In genomic region chr18:3604626-3605408, GRCh38 we compare ENCODE assay signal across 1 cellular context.
TF ChIP-seq lines count a peak whose summit lies in the region.

No MANE protein-coding gene starts in this region.

TF ChIP-seq in HepG2, 621 proteins besides CTCF, POLR2A, EP300 and RAD21 (continued from another document and continues in another):
- no peak for TF ChIP-seq ZBTB39 (CRISPR knock-in tag; IDR thresholded peaks at IDR 0.05)
- no peak for TF ChIP-seq CAMTA2 (CRISPR knock-in tag; IDR thresholded peaks at IDR 0.05; ENCODE audit: borderline replicate concordance)
- TF ChIP-seq ZNF224 (CRISPR knock-in tag; IDR thresholded peaks at IDR 0.05), result no peak
- no peak for TF ChIP-seq KLF15 (CRISPR knock-in tag; IDR thresholded peaks at IDR 0.05; ENCODE audit: borderline replicate concordance)
- TF ChIP-seq HOXA9 (CRISPR knock-in tag; IDR thresholded peaks at IDR 0.05; ENCODE audit: borderline replicate concordance), result no peak
- TF ChIP-seq ZNF879 (CRISPR knock-in tag; IDR thresholded peaks at IDR 0.05), result no peak
- no peak for TF ChIP-seq PLSCR1 (CRISPR knock-in tag; IDR thresholded peaks at IDR 0.05; ENCODE audit: borderline replicate concordance)
- TF ChIP-seq ZNF616 (CRISPR knock-in tag; IDR thresholded peaks at IDR 0.05; ENCODE audit: low read depth), result no peak
- no peak for TF ChIP-seq LRRFIP1 (CRISPR knock-in tag; conservative IDR thresholded peaks at IDR 0.05)
- no peak for TF ChIP-seq IKZF4 (CRISPR knock-in tag; IDR thresholded peaks at IDR 0.05; ENCODE audit: borderline replicate concordance, low read depth, not compliant biosample characterization)
- no peak for TF ChIP-seq ZNF737 (CRISPR knock-in tag; IDR thresholded peaks at IDR 0.05; ENCODE audit: borderline replicate concordance)
- TF ChIP-seq ZBTB37 (CRISPR knock-in tag; IDR thresholded peaks at IDR 0.05), result no peak
- no peak for TF ChIP-seq DMTF1 (CRISPR knock-in tag; IDR thresholded peaks at IDR 0.05)
- TF ChIP-seq DNMT1 (CRISPR knock-in tag; IDR thresholded peaks at IDR 0.05), result no peak
- TF ChIP-seq ZNF124 (CRISPR knock-in tag; IDR thresholded peaks at IDR 0.05), result no peak
- no peak for TF ChIP-seq DZIP1 (CRISPR knock-in tag; IDR thresholded peaks at IDR 0.05)
- no peak for TF ChIP-seq RNF219 (CRISPR knock-in tag; IDR thresholded peaks at IDR 0.05)
- no peak for TF ChIP-seq ZNF7 (CRISPR knock-in tag; IDR thresholded peaks at IDR 0.05)
- no peak for TF ChIP-seq XBP1 (CRISPR knock-in tag; IDR thresholded peaks at IDR 0.05)
- no peak for TF ChIP-seq FOXC1 (CRISPR knock-in tag; IDR thresholded peaks at IDR 0.05; ENCODE audit: borderline replicate concordance)
- TF ChIP-seq CBX1 (IDR thresholded peaks at IDR 0.05; ENCODE audit: low read depth), result no peak
- no peak for TF ChIP-seq NKX3-1 (CRISPR knock-in tag; IDR thresholded peaks at IDR 0.05)
- TF ChIP-seq MLXIP (CRISPR knock-in tag; IDR thresholded peaks at IDR 0.05; ENCODE audit: borderline replicate concordance), result no peak
- no peak for TF ChIP-seq ZNF407 (CRISPR knock-in tag; IDR thresholded peaks at IDR 0.05; ENCODE audit: not compliant biosample characterization)
- no peak for TF ChIP-seq ATF1 (CRISPR knock-in tag; IDR thresholded peaks at IDR 0.05)
- TF ChIP-seq ZNF629 (CRISPR knock-in tag; conservative IDR thresholded peaks at IDR 0.05), result no peak
